ENCODE assay signal across 16 cellular contexts in genomic region chr12:82015623-82016347, GRCh38.
A peak's percentile ranks its signal among the peaks of the same experiment; 100 is the strongest.
DNase-seq lines count a peak whose midpoint lies in the region; ATAC-seq and TF ChIP-seq lines count a peak whose summit lies in the region.
"Had no signal": no experiment of that assay in that cellular context is flagged by ENCODE, and none has a peak within 500 bp of the region (broad histone marks: within the 10 kb centered on the region; RNA-seq: fewer than 3 reads in every experiment).

No MANE protein-coding gene starts in this region.

- H3K36me3 Mint-ChIP-seq in activated T-helper 17 cell treated with anti-CD3 and anti-CD28 coated beads, Interleukin-2, amount 50 U/mL, for 72 hours (ENCODE audit: low read depth) = no peaks in the 10 kb centered on the region
- H3K36me3 Mint-ChIP-seq: activated naive CD4-positive, alpha-beta T cell treated with anti-CD3 and anti-CD28 coated beads, Interleukin-2, amount 50 U/mL, for 72 hours had no signal

- no peaks in the 10 kb centered on the region for H3K27me3 ChIP-seq in right lobe of liver

- H3K9me3 Mint-ChIP-seq in activated T-helper 17 cell treated with anti-CD3 and anti-CD28 coated beads, Interleukin-2, amount 50 U/mL, for 72 hours = no peaks in the 10 kb centered on the region

- no peaks in the 10 kb centered on the region for H3K4me1 Mint-ChIP-seq in activated T-helper 17 cell treated with anti-CD3 and anti-CD28 coated beads, Interleukin-2, amount 50 U/mL, for 72 hours
- H3K4me1 Mint-ChIP-seq: central memory CD8-positive, alpha-beta T cell had no signal

- 63% methylated on average over 1 of the region's 1 CpG for WGBS in right lobe of liver (ENCODE audit: insufficient coverage, low coverage, low lambda C conversion rate, missing lambda C conversion rate)

- H3K27ac ChIP-seq in right lobe of liver = no peak overlapping the region
- H3K27ac ChIP-seq: epithelial cell of prostate had no signal

- H3K4me3 Mint-ChIP-seq in activated T-helper 17 cell treated with anti-CD3 and anti-CD28 coated beads, Interleukin-2, amount 50 U/mL, for 72 hours = no peak overlapping the region
- H3K4me3 Mint-ChIP-seq: central memory CD8-positive, alpha-beta T cell had no signal

- intact Hi-C loops in right lobe of liver (cut with DNase I) = no loop called here

- H3K27ac Mint-ChIP-seq in activated T-helper 17 cell treated with anti-CD3 and anti-CD28 coated beads, Interleukin-2, amount 50 U/mL, for 72 hours = no peak overlapping the region
- H3K27ac Mint-ChIP-seq: activated naive CD4-positive, alpha-beta T cell treated with anti-CD3 and anti-CD28 coated beads, Interleukin-2, amount 50 U/mL, for 72 hours had no signal

- DNase-seq in NCI-H748 (lab: John Stamatoyannopoulos, UW; ENCODE audit: unreplicated experiment) (no peak), UCSD-AML1 (lab: John Stamatoyannopoulos, UW; ENCODE audit: unreplicated experiment) (no peak), superior temporal gyrus (ENCODE audit: extremely low spot score) (no peak), right lobe of liver (no peak)
- DNase-seq: DMS53, IMR-90, NCI-H1417, NCI-H526, RPMI8226 had no signal

- ATAC-seq in GM18508 (IDR thresholded peaks at IDR 0.05; ENCODE audit: insufficient read depth, unreplicated experiment) (peak; percentile 96), GM21390 (IDR thresholded peaks at IDR 0.05; ENCODE audit: unreplicated experiment) (peak; percentile 75), HG03064 (IDR thresholded peaks at IDR 0.05; ENCODE audit: low read depth, unreplicated experiment) (peak; percentile 96), right lobe of liver (no peak)
- peak; percentile 62 for ATAC-seq in activated T-helper 17 cell treated with anti-CD3 and anti-CD28 coated beads, Interleukin-2, amount 50 U/mL, for 72 hours (replicated peaks)

- no peaks in the 10 kb centered on the region for H3K36me3 ChIP-seq in right lobe of liver

- H3K4me1 ChIP-seq in right lobe of liver = no peaks in the 10 kb centered on the region

- H3K4me3 ChIP-seq in right lobe of liver = no peak overlapping the region

- no peaks in the 10 kb centered on the region for H3K27me3 Mint-ChIP-seq in activated T-helper 17 cell treated with anti-CD3 and anti-CD28 coated beads, Interleukin-2, amount 50 U/mL, for 72 hours
- H3K27me3 Mint-ChIP-seq: central memory CD8-positive, alpha-beta T cell had no signal

- no peak for TF ChIP-seq CTCF in right lobe of liver (IDR thresholded peaks at IDR 0.05)

- no peak for TF ChIP-seq POLR2A in right lobe of liver (IDR thresholded peaks at IDR 0.05)

- no peaks in the 10 kb centered on the region for H3K9me3 ChIP-seq in right lobe of liver

Comparison
In these comparisons a context has a peak if more than half of its experiments do, and no peak if none do; other contexts are left out.
1. ATAC-seq: peak in GM18508 (single experiment), GM21390 (single experiment), HG03064 (single experiment) and activated T-helper 17 cell treated with anti-CD3 and anti-CD28 coated beads, Interleukin-2, amount 50 U/mL, for 72 hours (single experiment); none in right lobe of liver (0 of 4).